In genomic region chr1:246434335-246434734, GRCh38 we compare ENCODE assay signal across 1 cellular context.
TF ChIP-seq lines count a peak whose summit lies in the region.

No MANE protein-coding gene starts in this region.

TF ChIP-seq in GM12878, 131 proteins besides CTCF, POLR2A, EP300 and RAD21:
- TF ChIP-seq PKNOX1 (IDR thresholded peaks at IDR 0.05) (0 out of 2 replicates have a peak, but pooled peaks have one; percentile 18), BHLHE40 (IDR thresholded peaks at IDR 0.05; ENCODE audit: borderline replicate concordance in 1 of 2, low read depth in 2 of 2, low read length in 1 of 2) (no peak), SUPT20H (IDR thresholded peaks at IDR 0.05; ENCODE audit: borderline replicate concordance, control insufficient read depth, low read depth, low read length) (no peak), POU2F2 (IDR thresholded peaks at IDR 0.05; ENCODE audit: borderline replicate concordance, low read depth, low read length) (peak; percentile 37; the same call in 1 of the 3 replicates), RUNX3 (IDR thresholded peaks at IDR 0.05; ENCODE audit: low read length) (peak; percentile 27)
